Comparison of ENCODE assay signal across 8 cellular contexts in the genomic region with DNA sequence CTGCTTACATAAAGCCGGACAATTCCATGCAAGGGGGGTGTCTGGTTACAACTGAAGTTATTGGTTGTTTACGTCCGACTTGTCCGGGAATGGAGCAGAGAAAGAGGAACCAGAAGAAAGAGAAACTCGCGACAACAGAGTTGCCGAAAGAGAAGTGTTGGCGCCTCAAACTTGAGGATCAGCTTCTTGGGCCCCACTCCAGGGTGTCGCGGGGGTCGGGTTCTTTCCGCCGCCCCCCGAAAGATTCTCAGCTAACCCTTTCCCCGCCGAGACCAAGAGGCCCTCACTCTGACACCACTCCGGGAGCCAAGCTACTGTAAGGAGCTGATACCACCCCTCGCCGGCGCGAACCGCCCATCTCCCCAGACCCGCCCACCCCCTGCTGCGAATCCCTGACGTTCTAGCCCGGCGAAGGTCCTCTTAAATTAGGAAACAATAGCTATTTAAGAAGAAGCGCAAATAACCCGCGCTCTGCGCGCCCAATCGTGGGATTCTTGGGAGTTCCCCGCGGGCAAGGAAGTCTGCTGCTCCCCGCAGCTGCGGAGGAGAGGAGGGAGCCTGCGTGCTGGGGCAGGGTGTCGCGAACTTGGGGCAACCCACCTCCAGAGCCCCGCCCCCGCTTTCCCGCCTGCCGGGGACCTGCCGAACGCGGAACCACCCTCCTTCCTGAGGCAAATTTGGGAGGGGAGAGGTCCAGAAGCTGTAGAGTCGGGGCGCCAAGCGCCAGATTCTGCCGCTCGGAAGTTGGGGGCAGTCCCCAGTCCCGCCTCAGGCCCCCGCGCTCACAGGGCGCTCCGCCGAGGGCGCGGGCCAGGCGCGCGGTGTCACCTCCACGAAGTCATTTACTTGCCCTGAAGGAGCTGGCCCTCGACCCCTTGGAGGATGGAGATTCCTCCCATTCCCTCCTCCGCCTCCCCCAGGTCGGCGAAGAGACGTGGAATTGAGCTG. TPM values are rescaled to one million over a fixed set of nuclear protein-coding genes. Genes with fewer than 3 reads are reported as not detected.
A peak's percentile ranks its signal among the peaks of the same experiment; 100 is the strongest.
DNase-seq lines count a peak whose midpoint lies in the region; ATAC-seq, FAIRE-seq and TF ChIP-seq lines count a peak whose summit lies in the region.

No MANE protein-coding gene starts in this region.

- WGBS in pancreas, 2 donors: 7 to 8% methylated on average over 69 of the region's 69 CpGs

- peaks cover 0 to 8% (median 0%) of the 10 kb centered on the region in 3 donors for H3K4me1 ChIP-seq in pancreas

- H3K27ac ChIP-seq in pancreas: no peak overlapping the region

- no peak for DNase-seq in AG09309 (ENCODE audit: low read depth)
- DNase-seq in activated CD4-positive, alpha-beta T cell treated with anti-CD3 and anti-CD28 coated beads, Interleukin-2, amount 50 U/mL, for 48 hours: peak; percentile 30 to 35
- DNase-seq in foreskin fibroblast: no peak
- peak in 2 of 6 donors; percentile 64 to 69 for DNase-seq in pancreas
- no peak for DNase-seq in KBM-7

- intact Hi-C loops in pancreas (cut with DNase I): no loop called here

- ATAC-seq in GM21723 (IDR thresholded peaks at IDR 0.05; ENCODE audit: unreplicated experiment): peak; percentile 42
- peak in 3 of 4 donors; percentile 45 to 69 (median 55) for ATAC-seq in pancreas
- no peak for ATAC-seq in HG02938 (IDR thresholded peaks at IDR 0.05; ENCODE audit: unreplicated experiment)
- ATAC-seq in GM18909 (IDR thresholded peaks at IDR 0.05; ENCODE audit: poor library complexity, unreplicated experiment): no peak

- FAIRE-seq in pancreas (lab: Jason Lieb, UNC): no peak

- in situ Hi-C loops in KBM-7 (cut with MboI; ENCODE audit: low pct_unique_long_range_greater_than_20kb, low sequenced_read_pairs): no loop called here

- TF ChIP-seq CTCF in AG09309 (IDR thresholded peaks at IDR 0.05; ENCODE audit: control insufficient read depth, insufficient read depth, low read depth, low read length, missing control alignments) (no peak), foreskin fibroblast (IDR thresholded peaks at IDR 0.05; ENCODE audit: low read depth, low read length) (no peak), pancreas (IDR thresholded peaks at IDR 0.05) (no peak)

- H3K27me3 ChIP-seq in pancreas: peaks cover 5 to 49% (median 16%) of the 10 kb centered on the region in 4 donors

- H3K36me3 ChIP-seq in pancreas: no peaks in the 10 kb centered on the region

- no peaks in the 10 kb centered on the region for H3K9me3 ChIP-seq in pancreas

- H3K4me3 ChIP-seq in AG09309 (ENCODE audit: control insufficient read depth, low read depth, low read length) (peak overlapping the region; percentile 83), foreskin fibroblast (ENCODE audit: low read depth in 1 of 2, low read length in 2 of 2) (peak overlapping the region; percentile 54 to 57), pancreas (peak overlapping the region in 2 of 4 donors; percentile 12 to 40)

RNA-seq across cellular contexts. Expression of gene SP9, which starts 8.5 kb away (rescaled TPM):
- total RNA-seq in pancreas: not detected
- under 1 TPM in 1 of 2 donors, not detected in 1; 0.02 TPM for polyA plus RNA-seq in pancreas

Comparison
In these comparisons a context has a peak if more than half of its experiments do, and no peak if none do; other contexts are left out.
1. DNase-seq: peak in activated CD4-positive, alpha-beta T cell treated with anti-CD3 and anti-CD28 coated beads, Interleukin-2, amount 50 U/mL, for 48 hours (2 of 2); none in AG09309 (single experiment), foreskin fibroblast (0 of 2) and KBM-7 (single experiment).
2. ATAC-seq: peak in GM21723 (single experiment) and pancreas (3 of 4); none in HG02938 (single experiment) and GM18909 (single experiment).